In genomic region chr4:127660486-127660885, GRCh38 we compare ENCODE assay signal across 23 cellular contexts. TPM values are rescaled to one million over a fixed set of nuclear protein-coding genes. Genes with fewer than 3 reads are reported as not detected.
"Had no signal": no experiment of that assay in that cellular context is flagged by ENCODE, and none has a peak within 500 bp of the region (broad histone marks: within the 10 kb centered on the region; RNA-seq: fewer than 3 reads in every experiment).

No MANE protein-coding gene starts in this region.

- H3K4me3 Mint-ChIP-seq: activated CD8-positive, alpha-beta T cell treated with anti-CD3 and anti-CD28 coated beads, Interleukin-2, amount 10 ng/mL, durations not matched to agents 7 days and 5 days; activated naive CD8-positive, alpha-beta T cell treated with anti-CD3 and anti-CD28 coated beads, Interleukin-2, amount 50 U/mL, for 24 hours had no signal

- H3K9me3 ChIP-seq: ascending aorta, SJCRH30, SK-N-SH had no signal

- H3K27ac Mint-ChIP-seq: activated CD8-positive, alpha-beta T cell treated with anti-CD3 and anti-CD28 coated beads, Interleukin-2, amount 10 ng/mL, durations not matched to agents 7 days and 5 days; activated naive CD4-positive, alpha-beta T cell treated with anti-CD3 and anti-CD28 coated beads, Interleukin-2, amount 50 U/mL, for 72 hours; activated naive CD8-positive, alpha-beta T cell treated with anti-CD3 and anti-CD28 coated beads, Interleukin-2, amount 50 U/mL, for 24 hours had no signal

- H3K4me1 ChIP-seq: ascending aorta, SJCRH30 had no signal

- H3K36me3 Mint-ChIP-seq: activated naive CD4-positive, alpha-beta T cell treated with anti-CD3 and anti-CD28 coated beads, Interleukin-2, amount 50 U/mL, for 72 hours had no signal

- H3K27ac ChIP-seq: ascending aorta, SJCRH30 had no signal

- ATAC-seq: activated CD4-positive, CD25-positive, alpha-beta regulatory T cell treated with anti-CD3 and anti-CD28 coated beads, Interleukin-2, amount 50 U/mL, for 24 hours; activated CD8-positive, alpha-beta T cell treated with anti-CD3 and anti-CD28 coated beads, Interleukin-2, amount 10 ng/mL, durations not matched to agents 7 days and 5 days; activated naive CD4-positive, alpha-beta T cell treated with anti-CD3 and anti-CD28 coated beads, Interleukin-2, amount 50 U/mL, for 72 hours; activated naive CD8-positive, alpha-beta T cell treated with anti-CD3 and anti-CD28 coated beads, Interleukin-2, amount 50 U/mL, for 24 hours; Right ventricle myocardium inferior had no signal

- H3K27me3 ChIP-seq: ascending aorta, SJCRH30 had no signal

- H3K9ac ChIP-seq: SK-N-SH had no signal

- DNase-seq: activated CD4-positive, alpha-beta T cell treated with anti-CD3 and anti-CD28 coated beads for 4 hours; activated CD8-positive, alpha-beta memory T cell treated with anti-CD3 and anti-CD28 coated beads, Interleukin-2, amount 50 U/mL, for 48 hours; activated CD8-positive, alpha-beta T cell treated with anti-CD3 and anti-CD28 coated beads, Interleukin-2, amount 10 ng/mL, durations not matched to agents 7 days and 5 days; activated naive CD8-positive, alpha-beta T cell treated with anti-CD3 and anti-CD28 coated beads, Interleukin-2, amount 50 U/mL, for 24 hours; activated T-cell treated with anti-CD3 and anti-CD28 coated beads, Interleukin-2, amount 50 U/mL, for 1 hour; amniotic stem cell; cerebellar nuclear complex; MM.1S; NCI-H1105 treated with DMSO at 0.1 percent for 48 hours; NCI-H146; NCI-H187 treated with DMSO at 0.1 percent for 48 hours; NCI-H345; NCI-H510A; NCI-H82; RPMI8226; SK-N-SH; T-helper 1 cell had no signal

- H3K4me1 Mint-ChIP-seq: activated naive CD8-positive, alpha-beta T cell treated with anti-CD3 and anti-CD28 coated beads, Interleukin-2, amount 50 U/mL, for 24 hours had no signal

- H3K4me3 ChIP-seq: ascending aorta, SJCRH30 had no signal

- H3K4me2 ChIP-seq: SK-N-SH had no signal

- H3K9me3 Mint-ChIP-seq: activated naive CD4-positive, alpha-beta T cell treated with anti-CD3 and anti-CD28 coated beads, Interleukin-2, amount 50 U/mL, for 72 hours; activated naive CD8-positive, alpha-beta T cell treated with anti-CD3 and anti-CD28 coated beads, Interleukin-2, amount 50 U/mL, for 24 hours had no signal

RNA-seq across cellular contexts. Expression of gene INTU, which starts 27.7 kb away (rescaled TPM):
- total RNA-seq: OCI-LY7 had no signal
